In genomic region chr1:110554871-110555801, GRCh38 we compare ENCODE assay signal across 8 cellular contexts.
DNase-seq lines count a peak whose midpoint lies in the region; ATAC-seq lines count a peak whose summit lies in the region.

No MANE protein-coding gene starts in this region.

- peak; percentile 33 for DNase-seq in central memory CD4-positive, alpha-beta T cell
- DNase-seq in kidney tubule cell (ENCODE audit: low spot score): peak; percentile 40
- peak; percentile 50 to 52 for DNase-seq in stimulated activated CD4-positive, alpha-beta T cell treated with anti-CD3 and anti-CD28 coated beads, Interleukin-2, amount 100 ng/mL, for 48 hours
- no peak for DNase-seq in NCI-H2029 (lab: John Stamatoyannopoulos, UW)

- peak; percentile 51 for ATAC-seq in GM21390 (IDR thresholded peaks at IDR 0.05; ENCODE audit: unreplicated experiment)
- ATAC-seq in activated CD4-positive, CD25-positive, alpha-beta regulatory T cell treated with anti-CD3 and anti-CD28 coated beads, Interleukin-2, amount 50 U/mL, for 24 hours: peak; percentile 75 to 77
- no peak for ATAC-seq in GM18498 (IDR thresholded peaks at IDR 0.05; ENCODE audit: unreplicated experiment)

- H3K27ac ChIP-seq in ACC112 (ENCODE audit: low read depth, low read length): no peak overlapping the region

- H3K36me3 ChIP-seq in ACC112 (ENCODE audit: insufficient read depth, low read length): no peaks in the 10 kb centered on the region

- peak overlapping the region; percentile 37; the same call in 1 of the 2 replicates for H3K4me3 ChIP-seq in ACC112 (ENCODE audit: low read depth, low read length)

- no peaks in the 10 kb centered on the region for H3K79me2 ChIP-seq in ACC112 (ENCODE audit: control insufficient read depth, insufficient read depth, low read length, unreplicated experiment)

- peak overlapping the region; percentile 36 for H2AFZ ChIP-seq in ACC112 (ENCODE audit: low read length, unreplicated experiment)

- H3K4me1 ChIP-seq in ACC112 (ENCODE audit: control insufficient read depth, insufficient read depth, low read length, unreplicated experiment): no peaks in the 10 kb centered on the region

- H3K27me3 ChIP-seq in ACC112 (ENCODE audit: insufficient read depth, low read length): peaks cover 86% of the 10 kb centered on the region
